ENCODE assay signal across 12 cellular contexts in the genomic region with DNA sequence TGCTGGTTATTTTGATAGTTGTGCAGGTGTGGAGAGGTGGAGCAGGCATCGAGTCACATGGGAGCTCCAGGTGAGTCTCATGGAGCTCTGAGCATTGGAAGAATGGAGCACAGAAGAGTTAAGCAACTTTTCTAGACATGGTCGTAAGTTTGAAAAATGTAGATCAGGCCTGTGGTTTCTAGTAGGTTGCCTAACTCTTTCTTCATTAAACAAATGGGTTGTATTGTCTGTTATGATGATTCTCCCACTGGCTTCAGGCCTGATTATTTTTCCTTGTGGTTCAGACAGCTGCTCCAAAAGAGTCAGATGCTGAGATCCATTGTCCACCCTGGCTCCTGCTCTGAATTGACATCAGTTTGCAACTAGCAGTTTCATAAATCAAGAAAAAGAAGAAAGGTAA.
DNase-seq lines count a peak whose midpoint lies in the region; ATAC-seq and TF ChIP-seq lines count a peak whose summit lies in the region.
"Had no signal": no experiment of that assay in that cellular context is flagged by ENCODE, and none has a peak within 500 bp of the region (broad histone marks: within the 10 kb centered on the region; RNA-seq: fewer than 3 reads in every experiment).

No MANE protein-coding gene starts in this region.

- H3K27me3 ChIP-seq in esophagus muscularis mucosa (no peaks in the 10 kb centered on the region), gastrocnemius medialis (no peaks in the 10 kb centered on the region)

- TF ChIP-seq CTCF in esophagus muscularis mucosa (IDR thresholded peaks at IDR 0.05): no peak
- TF ChIP-seq CTCF in gastrocnemius medialis (IDR thresholded peaks at IDR 0.05 in 4 of 5, conservative IDR thresholded peaks at IDR 0.05 in 1 of 5): no peak

- H3K4me1 Mint-ChIP-seq in activated CD4-positive, alpha-beta T cell treated with anti-CD3 and anti-CD28 coated beads, Interleukin-2, amount 10 ng/mL, durations not matched to agents 24 days and 14 days: peaks cover 69% of the 10 kb centered on the region

- H3K27ac Mint-ChIP-seq in activated CD4-positive, alpha-beta T cell treated with anti-CD3 and anti-CD28 coated beads, Interleukin-2, amount 10 ng/mL, durations not matched to agents 24 days and 14 days: peak overlapping the region; percentile 98
- H3K27ac Mint-ChIP-seq: activated B cell treated with CpG ODN at 0.5 μM for 24 hours had no signal

- WGBS in esophagus muscularis mucosa: 87% methylated on average over 2 of the region's 2 CpGs

- TF ChIP-seq EP300 in esophagus muscularis mucosa (IDR thresholded peaks at IDR 0.05): no peak

- H3K4me1 ChIP-seq in esophagus muscularis mucosa (peaks cover 11 to 31% (median 20%) of the 10 kb centered on the region in 4 donors), gastrocnemius medialis (no peaks in the 10 kb centered on the region)

- no peak for DNase-seq in activated CD4-positive, alpha-beta T cell treated with anti-CD3 and anti-CD28 coated beads, Interleukin-2, amount 10 ng/mL, durations not matched to agents 24 days and 14 days
- DNase-seq in activated CD4-positive, alpha-beta T cell treated with anti-CD3 and anti-CD28 coated beads for 1 hour: no peak
- DNase-seq in RPMI7951 (ENCODE audit: low read depth): peak; percentile 76
- peak; percentile 17 for DNase-seq in esophagus muscularis mucosa (ENCODE audit: extremely low spot score)
- no peak for DNase-seq in gastrocnemius medialis
- no peak for DNase-seq in SW 1271 (lab: John Stamatoyannopoulos, UW)
- DNase-seq in erythroblast (lab: John Stamatoyannopoulos, UW): no peak
- DNase-seq in GF-D8 (lab: John Stamatoyannopoulos, UW): no peak
- DNase-seq: activated B cell treated with CpG ODN at 0.5 μM for 24 hours; activated gamma-delta T cell; NCI-H2107; stimulated activated CD4-positive, alpha-beta T cell treated with anti-CD3 and anti-CD28 coated beads, Interleukin-12 subunit alpha, Interleukin-12 subunit beta, amount 100 ng/mL, for 4 hours had no signal

- H3K27me3 Mint-ChIP-seq in activated CD4-positive, alpha-beta T cell treated with anti-CD3 and anti-CD28 coated beads, Interleukin-2, amount 10 ng/mL, durations not matched to agents 24 days and 14 days: no peaks in the 10 kb centered on the region

- ATAC-seq in gastrocnemius medialis: peak in 1 of 2 donors; percentile 20

- H3K27ac ChIP-seq in esophagus muscularis mucosa (replicated peaks in 1 of 4) (peak overlapping the region in 3 of 4 donors; percentile 55 to 75 (median 73)), gastrocnemius medialis (peak overlapping the region; percentile 5 to 70 (median 26))

- H3K4me3 Mint-ChIP-seq in activated CD4-positive, alpha-beta T cell treated with anti-CD3 and anti-CD28 coated beads, Interleukin-2, amount 10 ng/mL, durations not matched to agents 24 days and 14 days: peak overlapping the region; percentile 81
- H3K4me3 Mint-ChIP-seq: activated B cell treated with CpG ODN at 0.5 μM for 24 hours had no signal

- in situ Hi-C loops in gastrocnemius medialis (cut with MboI; ENCODE audit: low sequenced_read_pairs in 4 of 4): loop anchor here in 3 of 4 donors (10.0 to 25.0 kb wide), 4 partner anchors 276 to 1206 kb away; partner anchors contain the start of gene VCAN (in 1 of the 3)

- H3K36me3 Mint-ChIP-seq in activated CD4-positive, alpha-beta T cell treated with anti-CD3 and anti-CD28 coated beads, Interleukin-2, amount 10 ng/mL, durations not matched to agents 24 days and 14 days (ENCODE audit: low read depth): peaks cover 3% of the 10 kb centered on the region

- TF ChIP-seq POLR2A in esophagus muscularis mucosa (IDR thresholded peaks at IDR 0.05; ENCODE audit: low read depth) (no peak), gastrocnemius medialis (IDR thresholded peaks at IDR 0.05) (no peak), erythroblast (IDR thresholded peaks at IDR 0.05; ENCODE audit: low read length) (no peak)

- H3K36me3 ChIP-seq in esophagus muscularis mucosa: no peaks in the 10 kb centered on the region
- H3K36me3 ChIP-seq in gastrocnemius medialis: no peaks in the 10 kb centered on the region

- H3K4me3 ChIP-seq in esophagus muscularis mucosa (no peak overlapping the region), gastrocnemius medialis (no peak overlapping the region)

- intact Hi-C loops in activated CD4-positive, alpha-beta T cell treated with anti-CD3 and anti-CD28 coated beads, Interleukin-2, amount 10 ng/mL, durations not matched to agents 24 days and 14 days (cut with micrococcal nuclease): loop anchor here (5.0 to 10.0 kb wide), 3 partner anchors 81 to 136 kb away; partner anchors contain the start of gene RPS23
- intact Hi-C loops in esophagus muscularis mucosa (cut with DNase I) (loop anchor here (10.0 kb wide), 1 partner anchor 436 kb away; no protein-coding TSS in a partner anchor), gastrocnemius medialis (cut with DNase I; ENCODE audit: low total_unique reads) (loop anchor here (5.0 to 10.0 kb wide), 2 partner anchors 436 to 1114 kb away; partner anchors contain the start of gene VCAN)

- H3K9me3 ChIP-seq in esophagus muscularis mucosa (no peaks in the 10 kb centered on the region), gastrocnemius medialis (no peaks in the 10 kb centered on the region)

- H3K9me3 Mint-ChIP-seq in activated CD4-positive, alpha-beta T cell treated with anti-CD3 and anti-CD28 coated beads, Interleukin-2, amount 10 ng/mL, durations not matched to agents 24 days and 14 days: peaks cover 3% of the 10 kb centered on the region
- H3K9me3 Mint-ChIP-seq: activated B cell treated with CpG ODN at 0.5 μM for 24 hours had no signal

Comparison
In these comparisons a context has a peak if more than half of its experiments do, and no peak if none do; other contexts are left out.
1. DNase-seq: peak in RPMI7951 (single experiment) and esophagus muscularis mucosa (single experiment); none in activated CD4-positive, alpha-beta T cell treated with anti-CD3 and anti-CD28 coated beads, Interleukin-2, amount 10 ng/mL, durations not matched to agents 24 days and 14 days (single experiment), activated CD4-positive, alpha-beta T cell treated with anti-CD3 and anti-CD28 coated beads for 1 hour (single experiment), gastrocnemius medialis (0 of 2), SW 1271 (0 of 2), erythroblast (0 of 2) and GF-D8 (single experiment).